19 cellular contexts compared by ENCODE assay signal in the genomic region with DNA sequence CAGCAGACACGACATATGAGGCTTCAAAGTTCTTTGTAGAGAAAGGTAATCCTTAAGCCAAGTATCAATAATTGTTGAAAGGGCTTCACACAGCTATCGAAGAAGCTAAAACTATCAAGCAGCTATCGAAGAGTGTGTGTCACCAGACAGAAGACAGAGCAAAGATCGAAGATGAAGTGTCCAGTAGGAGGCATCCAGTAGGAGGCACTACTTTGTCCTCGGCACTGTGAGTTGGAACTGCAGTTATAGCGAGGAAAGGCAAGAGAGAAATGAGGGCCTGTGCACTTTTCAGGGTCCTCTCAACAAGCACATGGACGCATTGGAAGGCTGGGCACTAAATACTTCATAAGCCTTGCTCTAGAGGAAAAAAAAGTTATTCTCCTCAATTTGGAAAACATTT.
DNase-seq lines count a peak whose midpoint lies in the region; ATAC-seq and TF ChIP-seq lines count a peak whose summit lies in the region.
"Had no signal": no experiment of that assay in that cellular context is flagged by ENCODE, and none has a peak within 500 bp of the region (broad histone marks: within the 10 kb centered on the region; RNA-seq: fewer than 3 reads in every experiment).

No MANE protein-coding gene starts in this region.

- H3K14ac ChIP-seq in H9 (ENCODE audit: insufficient read depth, low read length) = no peak overlapping the region

- no peak overlapping the region for H2BK12ac ChIP-seq in H9 (ENCODE audit: insufficient read length, low read depth, low read length)

- no peaks in the 10 kb centered on the region for H3K9me3 Mint-ChIP-seq in H9

- ATAC-seq in Panc1 (0 out of 2 replicates have a peak, but pooled peaks have one; percentile 45), gastrocnemius medialis (no peak)
- ATAC-seq: K562 had no signal

- H3K36me3 ChIP-seq in Panc1 (ENCODE audit: control insufficient read depth, insufficient read depth, low read length) (no peaks in the 10 kb centered on the region), gastrocnemius medialis (no peaks in the 10 kb centered on the region), H7 (replicated peaks; ENCODE audit: control insufficient read depth, insufficient read depth, low read length) (no peaks in the 10 kb centered on the region; the same call in 1 of the 2 replicates), thyroid gland (no peaks in the 10 kb centered on the region)

- H4K8ac ChIP-seq in H9 (replicated peaks; ENCODE audit: insufficient read length, low read depth, low read length) = no peak overlapping the region

- no peak overlapping the region for H2BK20ac ChIP-seq in H9 (ENCODE audit: low read depth, low read length, poor library complexity, severe bottlenecking)

- no peak overlapping the region for H3K56ac ChIP-seq in H9 (ENCODE audit: insufficient read length, low read depth, low read length)

- H3K27me3 ChIP-seq in H9 (ENCODE audit: insufficient read depth, low read length) (no peaks in the 10 kb centered on the region), Panc1 (ENCODE audit: control insufficient read depth, insufficient read depth, low read length) (no peaks in the 10 kb centered on the region), dorsolateral prefrontal cortex (no peaks in the 10 kb centered on the region), gastrocnemius medialis (no peaks in the 10 kb centered on the region), H7 (ENCODE audit: control insufficient read depth, insufficient read depth, low read length) (no peaks in the 10 kb centered on the region), thyroid gland (no peaks in the 10 kb centered on the region)
- H3K27me3 ChIP-seq: BLaER1 treated with 17β-estradiol and CSF1 and Interleukin-3, amounts not matched to agents 10 nM and 100 nM had no signal

- H4K20me1 ChIP-seq in H9 (ENCODE audit: control insufficient read depth, insufficient read depth, insufficient read length) = no peaks in the 10 kb centered on the region
- H4K20me1 ChIP-seq: BLaER1 treated with 17β-estradiol and CSF1 and Interleukin-3, amounts not matched to agents 10 nM and 100 nM had no signal

- H3K9ac ChIP-seq in H9 (ENCODE audit: extremely low read depth, insufficient read length, low read length) = no peak overlapping the region
- H3K9ac ChIP-seq: BLaER1 treated with 17β-estradiol and CSF1 and Interleukin-3, amounts not matched to agents 10 nM and 100 nM had no signal

- TF ChIP-seq POLR2A in gastrocnemius medialis (IDR thresholded peaks at IDR 0.05) (no peak), thyroid gland (IDR thresholded peaks at IDR 0.05) (no peak)

- H3K23ac ChIP-seq in H9 (ENCODE audit: insufficient read length, low read depth, low read length) = no peak overlapping the region

- no peak overlapping the region for H3K4me3 Mint-ChIP-seq in H9
- H3K4me3 Mint-ChIP-seq: CD4-positive, alpha-beta memory T cell had no signal

- no peak overlapping the region for H3K27ac Mint-ChIP-seq in H9
- H3K27ac Mint-ChIP-seq: CD4-positive, alpha-beta memory T cell had no signal

- H3K27ac ChIP-seq in H9 (ENCODE audit: insufficient read length, low read depth, low read length) (no peak overlapping the region), Panc1 (ENCODE audit: low read length) (no peak overlapping the region), dorsolateral prefrontal cortex (peak overlapping the region in 48 of 59 donors; percentile 10 to 99 (median 95)), gastrocnemius medialis (peak overlapping the region; percentile 49 to 68 (median 62)), thyroid gland (no peak overlapping the region)
- H3K27ac ChIP-seq: BLaER1 treated with 17β-estradiol and CSF1 and Interleukin-3, amounts not matched to agents 10 nM and 100 nM had no signal

- H2AK5ac ChIP-seq in H9 (ENCODE audit: insufficient read length, low read length) = no peak overlapping the region

- peaks cover 2% of the 10 kb centered on the region for H3K27me3 Mint-ChIP-seq in H9 (ENCODE audit: low read depth)
- H3K27me3 Mint-ChIP-seq: CD4-positive, alpha-beta memory T cell had no signal

- no peak overlapping the region for H3K18ac ChIP-seq in H9 (ENCODE audit: insufficient read length, low read depth, low read length)

- H3K9me3 ChIP-seq in H9 (ENCODE audit: control insufficient read depth, low read depth, low read length) (no peaks in the 10 kb centered on the region), Panc1 (ENCODE audit: control insufficient read depth, insufficient read depth, low read depth, low read length) (no peaks in the 10 kb centered on the region), gastrocnemius medialis (no peaks in the 10 kb centered on the region), thyroid gland (no peaks in the 10 kb centered on the region)
- H3K9me3 ChIP-seq: Caco-2 had no signal

- no TSS peak for BruUV-seq in Panc1 (replicated peaks; lab: Mats Ljungman, UMichigan)

- H3K79me1 ChIP-seq in H9 (ENCODE audit: insufficient read depth, low read depth, low read length, poor library complexity, severe bottlenecking) = no peaks in the 10 kb centered on the region

- H2BK5ac ChIP-seq in H9 (ENCODE audit: insufficient read length, low read length) = no peak overlapping the region

- H3K4ac ChIP-seq in H9 (ENCODE audit: low read depth, low read length) = no peak overlapping the region

- WGBS in H9 (ENCODE audit: extremely low coverage, insufficient read length, low lambda C conversion rate) = no CpG with 5 or more reads among the region's 7 CpGs
- WGBS in thyroid gland, 2 donors = 93 to 94% methylated on average over 7 of the region's 7 CpGs

- H3K36me3 Mint-ChIP-seq in H9 (ENCODE audit: insufficient read depth in 1 of 3, low read depth in 3 of 3) = no peaks in the 10 kb centered on the region
- H3K36me3 Mint-ChIP-seq: CD4-positive, alpha-beta memory T cell had no signal

- peaks cover 9% of the 10 kb centered on the region; the same call in 1 of the 2 replicates for H3K4me1 ChIP-seq in H9 (ENCODE audit: insufficient read depth, low read length)
- no peaks in the 10 kb centered on the region for H3K4me1 ChIP-seq in Panc1 (ENCODE audit: control insufficient read depth, insufficient read depth, low read length)
- H3K4me1 ChIP-seq in gastrocnemius medialis = peaks cover 40% of the 10 kb centered on the region in 2 donors
- no peaks in the 10 kb centered on the region for H3K4me1 ChIP-seq in thyroid gland
- H3K4me1 ChIP-seq: Caco-2 had no signal

- no peak overlapping the region for H4K5ac ChIP-seq in H9 (ENCODE audit: insufficient read length, low read depth, low read length)

- H2BK15ac ChIP-seq in H9 (ENCODE audit: low read depth, low read length) = no peak overlapping the region

- H3K23me2 ChIP-seq in H9 (ENCODE audit: insufficient read length, low read depth, low read length, poor library complexity, severe bottlenecking) = no peaks in the 10 kb centered on the region

- H4K91ac ChIP-seq in H9 (ENCODE audit: insufficient read length, low read depth, low read length) = no peak overlapping the region

- no peak overlapping the region for H2BK120ac ChIP-seq in H9 (ENCODE audit: low read depth, low read length, poor library complexity, severe bottlenecking)

- intact Hi-C loops in Panc1 (cut with micrococcal nuclease; ENCODE audit: unreplicated experiment) (no loop called here), dorsolateral prefrontal cortex (cut with DNase I) (loop anchor here in 1 of 2 donors (5.0 kb wide), 1 partner anchor 126 kb away; no protein-coding TSS in a partner anchor), gastrocnemius medialis (cut with DNase I; ENCODE audit: low total_unique reads) (no loop called here), thyroid gland (cut with DNase I) (no loop called here)

- H3K4me3 ChIP-seq in Panc1 (ENCODE audit: low read depth in 2 of 2, low read length in 2 of 2) (no peak overlapping the region), dorsolateral prefrontal cortex (no peak overlapping the region), gastrocnemius medialis (no peak overlapping the region), H7 (ENCODE audit: insufficient read depth, low read depth, low read length) (no peak overlapping the region), thyroid gland (replicated peaks in 1 of 3) (no peak overlapping the region)
- H3K4me3 ChIP-seq: BLaER1 treated with 17β-estradiol and CSF1 and Interleukin-3, amounts not matched to agents 10 nM and 100 nM; K562 had no signal

- TF ChIP-seq CTCF in H9 (conservative IDR thresholded peaks at IDR 0.05) (peak; percentile 38), Panc1 (IDR thresholded peaks at IDR 0.05) (no peak), dorsolateral prefrontal cortex (IDR thresholded peaks at IDR 0.05 in 54 of 56, conservative IDR thresholded peaks at IDR 0.05 in 2 of 56; ENCODE audit: low read depth in 1 of 56, partially characterized antibody in 56 of 56) (no peak), gastrocnemius medialis (IDR thresholded peaks at IDR 0.05 in 4 of 5, conservative IDR thresholded peaks at IDR 0.05 in 1 of 5) (no peak), thyroid gland (IDR thresholded peaks at IDR 0.05) (no peak), GM10266 (IDR thresholded peaks at IDR 0.05; ENCODE audit: control insufficient read depth, insufficient read depth, low read depth, missing control alignments) (no peak)

- H3T11ph ChIP-seq in H9 (ENCODE audit: low read length) = no peak overlapping the region

- peaks cover 58 to 62% of the 10 kb centered on the region in 2 experiments for H3K4me1 Mint-ChIP-seq in H9
- H3K4me1 Mint-ChIP-seq: CD4-positive, alpha-beta memory T cell had no signal

- H3K79me2 ChIP-seq in H9 (ENCODE audit: insufficient read depth, low read length) = no peaks in the 10 kb centered on the region

- no peak for DNase-seq in H9
- DNase-seq in Panc1 (ENCODE audit: low read depth, low spot score) = no peak
- DNase-seq in dorsolateral prefrontal cortex = no peak
- DNase-seq in gastrocnemius medialis = no peak
- no peak for DNase-seq in H7
- no peak for DNase-seq in thyroid gland
- no peak for DNase-seq in GM10266 (ENCODE audit: extremely low spot score)
- DNase-seq: Caco-2; CD4-positive, alpha-beta memory T cell; DMS 273 treated with DMSO at 0.1 percent for 48 hours; NCI-H1092 treated with DMSO at 0.1 percent for 48 hours; NCI-H146; NCI-H2029; NCI-H226; NCI-H510A treated with DMSO at 0.1 percent for 48 hours; NCI-H82; Right ventricle myocardium superior had no signal

- POLR2A ChIA-PET in Panc1 (lab: Charles Lee) = no interaction called here

- no peak overlapping the region for H3K4me2 ChIP-seq in H9 (ENCODE audit: insufficient read depth, insufficient read length, low read length)
- H3K4me2 ChIP-seq: BLaER1 treated with 17β-estradiol and CSF1 and Interleukin-3, amounts not matched to agents 10 nM and 100 nM had no signal

- H2AFZ ChIP-seq in H9 (ENCODE audit: low read length) = no peak overlapping the region

- CTCF ChIA-PET in Panc1 (lab: Charles Lee) = no interaction called here

- in situ Hi-C loops in Panc1 (cut with HindIII; ENCODE audit: low pct_unique_long_range_greater_than_20kb, low sequenced_read_pairs) (no loop called here), gastrocnemius medialis (cut with MboI; ENCODE audit: low sequenced_read_pairs in 4 of 4) (no loop called here)

Comparison
In these comparisons a context has a peak if more than half of its experiments do, and no peak if none do; other contexts are left out.
1. H3K27ac ChIP-seq: peak in dorsolateral prefrontal cortex (48 of 59) and gastrocnemius medialis (4 of 4); none in H9 (single experiment), Panc1 (single experiment) and thyroid gland (0 of 3).